14 cellular contexts compared by ENCODE assay signal in the genomic region with DNA sequence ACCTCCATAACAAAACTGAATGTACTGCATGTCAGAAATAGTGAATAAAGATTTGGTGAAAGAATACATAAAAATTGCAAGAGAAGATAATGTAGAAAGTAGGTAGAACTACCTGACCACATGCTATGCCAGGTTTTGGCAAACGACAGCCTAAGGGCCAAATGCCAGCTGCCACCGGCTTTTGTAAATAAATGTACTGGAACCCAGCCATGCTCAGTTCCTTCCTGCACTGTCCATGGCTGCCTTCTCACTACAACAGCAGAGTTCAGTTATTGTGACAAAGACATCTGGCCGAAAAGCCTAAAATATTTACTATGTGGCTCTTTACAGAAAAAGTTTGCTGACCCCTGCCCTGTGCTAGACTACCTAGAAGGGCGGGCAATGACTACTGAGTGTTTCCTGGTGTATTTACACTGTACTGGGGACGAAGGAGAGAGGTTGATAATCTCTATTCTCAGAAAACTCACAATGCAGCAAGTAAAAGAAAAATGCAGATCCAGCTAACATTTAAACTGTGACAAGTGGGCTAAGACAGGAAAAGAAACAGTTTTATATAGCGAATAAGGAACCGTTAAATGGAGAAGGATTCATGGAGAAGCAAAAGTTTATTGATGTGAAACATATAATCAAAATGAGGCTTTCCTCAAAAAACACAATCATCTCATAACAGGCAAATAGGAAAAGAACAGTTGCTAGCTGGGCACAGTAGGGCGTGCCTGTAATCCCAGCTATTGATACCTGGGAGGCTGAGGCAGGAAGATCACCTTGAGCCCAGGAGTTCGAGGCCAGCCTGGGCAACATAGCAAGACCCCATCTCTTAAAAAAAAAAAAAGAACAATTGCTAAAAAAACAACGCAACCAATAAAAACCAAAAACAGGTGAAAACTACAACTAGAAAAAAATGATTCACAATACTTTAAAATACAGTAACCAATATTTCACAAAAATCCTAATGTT. TPM values are rescaled to one million over a fixed set of nuclear protein-coding genes. Genes with fewer than 3 reads are reported as not detected.
DNase-seq lines count a peak whose midpoint lies in the region; ATAC-seq, FAIRE-seq and TF ChIP-seq lines count a peak whose summit lies in the region.
"Had no signal": no experiment of that assay in that cellular context is flagged by ENCODE, and none has a peak within 500 bp of the region (broad histone marks: within the 10 kb centered on the region; RNA-seq: fewer than 3 reads in every experiment).

No MANE protein-coding gene starts in this region.

- DNase-seq in MCF 10A (ENCODE audit: unreplicated experiment) (peak; percentile 52), mammary epithelial cell (no peak), left ventricle myocardium superior (peak; percentile 58), transverse colon (peak; percentile 52), frontal cortex (ENCODE audit: low spot score in 2 of 2) (no peak), MM.1S (no peak)
- DNase-seq: activated effector memory CD4-positive, alpha-beta T cell treated with Interleukin-2 at 50 U/mL for 16 hours; CD8-positive, alpha-beta memory T cell; natural killer cell; NCI-H2171 treated with DMSO at 0.1 percent for 48 hours had no signal

- no TSS peak for BruUV-seq in MCF 10A (replicated peaks; lab: Mats Ljungman, UMichigan)
- BruUV-seq in mammary epithelial cell (replicated peaks; lab: Mats Ljungman, UMichigan) = no TSS peak

- no peak for TF ChIP-seq EP300 in transverse colon (IDR thresholded peaks at IDR 0.05; ENCODE audit: low read depth)

- H3K9ac ChIP-seq in mammary epithelial cell (ENCODE audit: insufficient read depth, low read length) = no peak overlapping the region
- no peak overlapping the region for H3K9ac ChIP-seq in OCI-LY1 (ENCODE audit: low read length)
- no peak overlapping the region for H3K9ac ChIP-seq in MM.1S (ENCODE audit: low read length)

- H3K4me3 ChIP-seq in mammary epithelial cell (replicated peaks in 1 of 3; ENCODE audit: insufficient read depth in 1 of 3, low read depth in 2 of 3, low read length in 3 of 3) = no peak overlapping the region
- no peak overlapping the region for H3K4me3 ChIP-seq in OCI-LY1 (ENCODE audit: low read depth, low read length, poor library complexity, severe bottlenecking)
- no peak overlapping the region for H3K4me3 ChIP-seq in transverse colon
- no peak overlapping the region for H3K4me3 ChIP-seq in MM.1S (ENCODE audit: low read length)
- H3K4me3 ChIP-seq: ascending aorta had no signal

- H3K9me3 ChIP-seq in mammary epithelial cell (replicated peaks; ENCODE audit: insufficient read depth, low read length) = no peaks in the 10 kb centered on the region
- no peaks in the 10 kb centered on the region for H3K9me3 ChIP-seq in OCI-LY1 (ENCODE audit: low read length)
- no peaks in the 10 kb centered on the region for H3K9me3 ChIP-seq in transverse colon
- H3K9me3 ChIP-seq in MM.1S (replicated peaks; ENCODE audit: insufficient read depth, low read length) = no peaks in the 10 kb centered on the region
- H3K9me3 ChIP-seq: ascending aorta had no signal

- H2AFZ ChIP-seq in mammary epithelial cell (ENCODE audit: low read depth, low read length) (no peak overlapping the region), OCI-LY1 (ENCODE audit: low read length) (no peak overlapping the region), MM.1S (ENCODE audit: low read length) (no peak overlapping the region)

- dilution Hi-C loops in mammary epithelial cell (cut with HindIII; ENCODE audit: low sequenced_read_pairs) = no loop called here

- POLR2A ChIA-PET in MCF 10A (lab: Yijun Ruan, JAX) = interaction anchor here (1.6 to 4.2 kb wide), 2 partner anchors 14 to 45 kb away, joined by 3 to 28 read pairs; a partner anchor contains a TSS

- no peak overlapping the region for H3K4me2 ChIP-seq in mammary epithelial cell (ENCODE audit: insufficient read depth, low read depth, low read length)
- H3K4me2 ChIP-seq in OCI-LY1 (ENCODE audit: low read length) = no peak overlapping the region
- no peak overlapping the region for H3K4me2 ChIP-seq in MM.1S (ENCODE audit: low read depth, low read length)

- peaks cover 98% of the 10 kb centered on the region for H3K36me3 Mint-ChIP-seq in MCF 10A (ENCODE audit: insufficient read depth, unreplicated experiment)

- H3K27ac ChIP-seq in mammary epithelial cell (ENCODE audit: insufficient read depth, low read depth, low read length) (no peak overlapping the region), OCI-LY1 (ENCODE audit: low read depth, low read length, poor library complexity, severe bottlenecking) (peak overlapping the region; percentile 67), transverse colon (no peak overlapping the region), MM.1S (ENCODE audit: low read length) (no peak overlapping the region)
- H3K27ac ChIP-seq: ascending aorta had no signal

- no peak overlapping the region for H3K4me3 Mint-ChIP-seq in MCF 10A (ENCODE audit: unreplicated experiment)
- H3K4me3 Mint-ChIP-seq: CD8-positive, alpha-beta memory T cell; natural killer cell had no signal

- no peaks in the 10 kb centered on the region for H3K27me3 Mint-ChIP-seq in MCF 10A (ENCODE audit: insufficient read depth, unreplicated experiment)

- no peak for TF ChIP-seq CTCF in MCF 10A (IDR thresholded peaks at IDR 0.05; ENCODE audit: unreplicated experiment)
- no peak for TF ChIP-seq CTCF in mammary epithelial cell (conservative IDR thresholded peaks at IDR 0.05 in 1 of 2, IDR thresholded peaks at IDR 0.05 in 1 of 2; ENCODE audit: extremely low read depth in 1 of 2, insufficient read depth in 1 of 2, low read depth in 1 of 2, low read length in 2 of 2)
- TF ChIP-seq CTCF in OCI-LY1 (IDR thresholded peaks at IDR 0.05; ENCODE audit: low read length) = no peak
- no peak for TF ChIP-seq CTCF in transverse colon (IDR thresholded peaks at IDR 0.05)
- TF ChIP-seq CTCF in MM.1S (IDR thresholded peaks at IDR 0.05; ENCODE audit: low read length) = no peak

- no peaks in the 10 kb centered on the region for H4K20me1 ChIP-seq in mammary epithelial cell (ENCODE audit: insufficient read depth, low read length)
- no peaks in the 10 kb centered on the region for H4K20me1 ChIP-seq in OCI-LY1 (ENCODE audit: insufficient read depth, low read length)
- H4K20me1 ChIP-seq in MM.1S (ENCODE audit: insufficient read depth, low read length) = no peaks in the 10 kb centered on the region

- no peaks in the 10 kb centered on the region for H3K79me2 ChIP-seq in mammary epithelial cell (ENCODE audit: insufficient read depth, low read length)
- no peaks in the 10 kb centered on the region for H3K79me2 ChIP-seq in OCI-LY1 (ENCODE audit: insufficient read depth, low read length)
- H3K79me2 ChIP-seq in MM.1S (ENCODE audit: low read length) = no peaks in the 10 kb centered on the region

- peaks cover 8% of the 10 kb centered on the region for H3K4me1 Mint-ChIP-seq in MCF 10A (ENCODE audit: insufficient read depth, unreplicated experiment)
- H3K4me1 Mint-ChIP-seq: natural killer cell had no signal

- WGBS in mammary epithelial cell (ENCODE audit: low coverage, missing lambda C conversion rate) = 81% methylated on average over 9 of the region's 10 CpGs
- 56% methylated on average over 5 to 10 of the region's 10 CpGs for WGBS in transverse colon (ENCODE audit: low coverage in 1 of 2), 2 donors

- ATAC-seq in left ventricle myocardium superior = peak; percentile 71
- no peak for ATAC-seq in GM21528 (IDR thresholded peaks at IDR 0.05; ENCODE audit: low FRiP score, unreplicated experiment)
- ATAC-seq: natural killer cell had no signal

- in situ Hi-C loops in mammary epithelial cell (cut with MboI; ENCODE audit: low sequenced_read_pairs in 2 of 2) = no loop called here
- in situ Hi-C loops in transverse colon (cut with MboI; ENCODE audit: low pct_ligation_motif_present in 1 of 4, low pct_unique_long_range_greater_than_20kb in 1 of 4, low sequenced_read_pairs in 3 of 4) = no loop called here

- CTCF ChIA-PET in MCF 10A (lab: Yijun Ruan, JAX) (interaction anchor here (0.6 to 0.7 kb wide), 2 partner anchors 1091 to 1204 kb away, joined by 3 read pairs; no protein-coding TSS in a partner anchor), mammary epithelial cell (lab: Charles Lee; ENCODE audit: low non-redundant PET) (no interaction called here)

- intact Hi-C loops in MCF 10A (cut with micrococcal nuclease) (no loop called here), mammary epithelial cell (cut with micrococcal nuclease) (no loop called here), left ventricle myocardium superior (cut with micrococcal nuclease) (no loop called here), transverse colon (cut with DNase I; ENCODE audit: low total_unique reads) (no loop called here)

- H3K27me3 ChIP-seq in mammary epithelial cell (ENCODE audit: insufficient read depth, low read length) (no peaks in the 10 kb centered on the region), OCI-LY1 (ENCODE audit: insufficient read depth, low read length) (no peaks in the 10 kb centered on the region), transverse colon (no peaks in the 10 kb centered on the region), MM.1S (replicated peaks; ENCODE audit: insufficient read depth, low read length) (no peaks in the 10 kb centered on the region)
- H3K27me3 ChIP-seq: ascending aorta had no signal

- FAIRE-seq in frontal cortex (lab: Jason Lieb, UNC) = no peak
- FAIRE-seq: GM19239 had no signal

- no peak for TF ChIP-seq POLR2A in transverse colon (IDR thresholded peaks at IDR 0.05)

- no peaks in the 10 kb centered on the region for H3K4me1 ChIP-seq in mammary epithelial cell (ENCODE audit: insufficient read depth, low read length)
- peaks cover 10% of the 10 kb centered on the region for H3K4me1 ChIP-seq in OCI-LY1 (ENCODE audit: insufficient read depth, low read length, severe bottlenecking)
- H3K4me1 ChIP-seq in transverse colon = peaks cover 0 to 10% (median 2%) of the 10 kb centered on the region in 4 donors
- no peaks in the 10 kb centered on the region for H3K4me1 ChIP-seq in MM.1S (ENCODE audit: low read length)
- H3K4me1 ChIP-seq: ascending aorta had no signal

- H3F3A ChIP-seq in OCI-LY1 (ENCODE audit: insufficient read depth, low read length) (no peaks in the 10 kb centered on the region), MM.1S (ENCODE audit: insufficient read depth, low read length) (no peaks in the 10 kb centered on the region)

- peaks cover 22% of the 10 kb centered on the region for H3K36me3 ChIP-seq in mammary epithelial cell (ENCODE audit: insufficient read depth, low read length)
- H3K36me3 ChIP-seq in OCI-LY1 (ENCODE audit: insufficient read depth, low read length) = peaks cover 58% of the 10 kb centered on the region
- H3K36me3 ChIP-seq in transverse colon = peaks cover 0 to 49% (median 14%) of the 10 kb centered on the region in 4 donors
- H3K36me3 ChIP-seq in MM.1S (replicated peaks; ENCODE audit: insufficient read depth, low read length) = no peaks in the 10 kb centered on the region; the same call in none of the 2 replicates

- no peaks in the 10 kb centered on the region for H3K9me2 ChIP-seq in OCI-LY1 (ENCODE audit: low read depth, low read length)
- H3K9me2 ChIP-seq in MM.1S (replicated peaks; ENCODE audit: insufficient read depth, low read length) = no peaks in the 10 kb centered on the region

- H3K9me3 Mint-ChIP-seq in MCF 10A (ENCODE audit: unreplicated experiment) = no peaks in the 10 kb centered on the region
- H3K9me3 Mint-ChIP-seq: CD8-positive, alpha-beta memory T cell; natural killer cell had no signal

- H3K27ac Mint-ChIP-seq in MCF 10A (ENCODE audit: low read depth, unreplicated experiment) = no peak overlapping the region
- H3K27ac Mint-ChIP-seq: natural killer cell had no signal

RNA-seq across cellular contexts. Expression of a gene that starts 13.7 kb away (rescaled TPM):
- 13.0 and 15.8 TPM in 2 replicates for total RNA-seq in MCF 10A (2022)
- total RNA-seq in mammary epithelial cell = 10 to 100 TPM in 1 of 2 donors, 1 to 10 TPM in 1; 4.7 to 14.4 TPM
- polyA plus RNA-seq in mammary epithelial cell = 2.6 TPM
- 18.3 TPM for polyA minus RNA-seq in mammary epithelial cell
- 9.1 TPM for total RNA-seq in left ventricle myocardium superior
- total RNA-seq in transverse colon = 10 to 100 TPM in 1 of 4 donors, 1 to 10 TPM in 3; 1.8 to 10.8 (median 5.5) TPM
- 9.4 TPM for total RNA-seq in frontal cortex

RNA-seq across cellular contexts. Expression of a gene that starts 13.9 kb away (rescaled TPM):
- total RNA-seq in MCF 10A (2022) = 268 and 281 TPM in 2 replicates
- total RNA-seq in mammary epithelial cell = 100 to 1,000 TPM; 172 to 250 TPM
- polyA plus RNA-seq in mammary epithelial cell = 292 TPM
- 158 TPM for polyA minus RNA-seq in mammary epithelial cell
- 777 TPM for total RNA-seq in left ventricle myocardium superior
- total RNA-seq in transverse colon = 100 to 1,000 TPM; 193 to 492 (median 332) TPM
- total RNA-seq in frontal cortex = 422 TPM

RNA-seq across cellular contexts. Expression of a gene that starts 44.2 kb away (rescaled TPM):
- 9.3 and 9.9 TPM in 2 replicates for total RNA-seq in MCF 10A (2022)
- total RNA-seq in mammary epithelial cell = 10 to 100 TPM in 1 of 2 donors, 1 to 10 TPM in 1; 2.5 to 11.2 TPM
- polyA plus RNA-seq in mammary epithelial cell = 3.9 TPM
- polyA minus RNA-seq in mammary epithelial cell = 1.7 TPM
- 13.0 TPM for total RNA-seq in left ventricle myocardium superior
- total RNA-seq in transverse colon = 10 to 100 TPM in 2 of 4 donors, 1 to 10 TPM in 2; 4.8 to 35.6 (median 9.6) TPM
- 2.4 TPM for total RNA-seq in frontal cortex

Comparison
In these comparisons a context has a peak if more than half of its experiments do, and no peak if none do; other contexts are left out.
1. DNase-seq: peak in MCF 10A (single experiment), left ventricle myocardium superior (single experiment) and transverse colon (single experiment); none in mammary epithelial cell (single experiment), frontal cortex (0 of 2) and MM.1S (single experiment).